8 cellular contexts compared by ENCODE assay signal in the genomic region with DNA sequence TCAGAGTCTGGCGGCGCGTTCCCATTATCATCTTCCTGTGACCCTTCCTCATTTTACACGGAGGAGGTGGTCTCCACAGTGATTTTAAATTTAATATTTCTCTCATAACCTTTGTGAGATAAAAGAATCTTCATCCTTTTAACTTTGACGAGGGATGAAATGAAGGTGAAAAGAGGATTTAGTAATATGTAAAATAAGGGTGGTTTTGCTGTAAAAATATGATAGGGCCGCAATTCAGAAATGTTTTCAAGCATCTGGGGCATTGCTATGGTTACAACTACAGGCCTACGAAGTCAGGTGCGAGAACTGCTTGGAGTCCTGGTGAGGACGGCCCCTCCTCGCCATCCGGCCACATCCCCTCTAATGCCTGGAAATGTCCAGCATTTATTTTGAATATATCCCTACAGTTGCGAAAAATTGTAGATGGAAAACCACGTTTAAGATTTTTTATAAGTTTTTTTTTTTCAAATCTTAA. TPM values are rescaled to one million over a fixed set of nuclear protein-coding genes. Genes with fewer than 3 reads are reported as not detected.
DNase-seq lines count a peak whose midpoint lies in the region; TF ChIP-seq lines count a peak whose summit lies in the region.

No MANE protein-coding gene starts in this region.

- H3K27ac Mint-ChIP-seq in T-helper 2 cell treated with Interferon-gamma antibody and Interleukin-4, amounts not matched to agents 5 μg/mL and 100 μg/mL, for 36 hours, result peak overlapping the region; percentile 97

- no peaks in the 10 kb centered on the region for H3K27me3 Mint-ChIP-seq in T-helper 2 cell treated with Interferon-gamma antibody and Interleukin-4, amounts not matched to agents 5 μg/mL and 100 μg/mL, for 36 hours (ENCODE audit: low read depth)

- H3K36me3 Mint-ChIP-seq in T-helper 2 cell treated with Interferon-gamma antibody and Interleukin-4, amounts not matched to agents 5 μg/mL and 100 μg/mL, for 36 hours (ENCODE audit: low read depth), result peaks cover 42% of the 10 kb centered on the region

- H3K4me1 ChIP-seq in prostate gland (replicated peaks), result no peaks in the 10 kb centered on the region

- WGBS in prostate gland, result 22% methylated on average over 13 of the region's 13 CpGs

- no peak for DNase-seq in T-helper 2 cell treated with Interferon-gamma antibody and Interleukin-4, amounts not matched to agents 5 μg/mL and 100 μg/mL, for 36 hours (ENCODE audit: low spot score)
- no peak for DNase-seq in T-helper 2 cell
- peak; percentile 9 for DNase-seq in WERI-Rb-1
- no peak for DNase-seq in fibroblast of villous mesenchyme (ENCODE audit: low read depth)
- DNase-seq in prostate gland (ENCODE audit: low spot score), result no peak
- no peak for DNase-seq in NCI-H2029 treated with DMSO at 0.1 percent for 48 hours (lab: John Stamatoyannopoulos, UW)
- no peak for DNase-seq in UCSD-AML1 (lab: John Stamatoyannopoulos, UW; ENCODE audit: unreplicated experiment)
- DNase-seq in SK-N-DZ (ENCODE audit: low spot score), result no peak

- H3K9me3 ChIP-seq in WERI-Rb-1 (ENCODE audit: severe bottlenecking) (no peaks in the 10 kb centered on the region), prostate gland (no peaks in the 10 kb centered on the region)

- H3K27me3 ChIP-seq in WERI-Rb-1 (ENCODE audit: insufficient read depth, low read depth, severe bottlenecking) (no peaks in the 10 kb centered on the region), prostate gland (replicated peaks; ENCODE audit: insufficient read depth) (no peaks in the 10 kb centered on the region)

- peaks cover 23% of the 10 kb centered on the region for H3K4me1 Mint-ChIP-seq in T-helper 2 cell treated with Interferon-gamma antibody and Interleukin-4, amounts not matched to agents 5 μg/mL and 100 μg/mL, for 36 hours (ENCODE audit: low read depth)

- intact Hi-C loops in prostate gland (cut with DNase I), result loop anchor here (5.0 kb wide), 1 partner anchor 55 kb away; a partner anchor contains a TSS

- TF ChIP-seq POLR2A in prostate gland (IDR thresholded peaks at IDR 0.05), result no peak

- H3K36me3 ChIP-seq in WERI-Rb-1, result no peaks in the 10 kb centered on the region; the same call in 1 of the 2 replicates
- H3K36me3 ChIP-seq in prostate gland, result no peaks in the 10 kb centered on the region

- H3K9me3 Mint-ChIP-seq in T-helper 2 cell treated with Interferon-gamma antibody and Interleukin-4, amounts not matched to agents 5 μg/mL and 100 μg/mL, for 36 hours, result no peaks in the 10 kb centered on the region

- peak overlapping the region; percentile 99 for H3K4me3 Mint-ChIP-seq in T-helper 2 cell treated with Interferon-gamma antibody and Interleukin-4, amounts not matched to agents 5 μg/mL and 100 μg/mL, for 36 hours

- H3K27ac ChIP-seq in WERI-Rb-1 (peak overlapping the region; percentile 89), prostate gland (peak overlapping the region; percentile 90 to 94)

- no peak for TF ChIP-seq CTCF in WERI-Rb-1 (IDR thresholded peaks at IDR 0.05; ENCODE audit: low read depth, low read length)
- no peak for TF ChIP-seq CTCF in fibroblast of villous mesenchyme (IDR thresholded peaks at IDR 0.05; ENCODE audit: insufficient read depth, low read depth, low read length)
- TF ChIP-seq CTCF in prostate gland (IDR thresholded peaks at IDR 0.05), result no peak

- H3K4me3 ChIP-seq in WERI-Rb-1 (ENCODE audit: low read depth, low read length) (peak overlapping the region; percentile 44), fibroblast of villous mesenchyme (ENCODE audit: low read depth, low read length) (peak overlapping the region; percentile 64), prostate gland (peak overlapping the region; percentile 76 to 94)

RNA-seq across cellular contexts. Expression of a gene that starts 0.4 kb away (rescaled TPM):
- 11.0 and 12.1 TPM in 2 replicates for total RNA-seq in fibroblast of villous mesenchyme
- 10 to 100 TPM; 23.1 to 24.0 TPM for total RNA-seq in prostate gland
- 8.4 and 8.9 TPM in 2 replicates for polyA plus RNA-seq in SK-N-DZ (2014; cell fraction: cytosol; rRNA removed)
- 8.4 and 10.6 TPM in 2 replicates for polyA plus RNA-seq in SK-N-DZ (2014; cell fraction: nucleus; rRNA removed)

RNA-seq across cellular contexts. Expression of a gene that starts 53.4 kb away (rescaled TPM):
- total RNA-seq in fibroblast of villous mesenchyme, result 36.4 and 47.5 TPM in 2 replicates
- 10 to 100 TPM; 11.7 to 13.4 TPM for total RNA-seq in prostate gland
- polyA plus RNA-seq in SK-N-DZ (2014; cell fraction: cytosol; rRNA removed), result 21.2 and 29.9 TPM in 2 replicates
- polyA plus RNA-seq in SK-N-DZ (2014; cell fraction: nucleus; rRNA removed), result 30.1 and 55.6 TPM in 2 replicates

RNA-seq across cellular contexts. Expression of a gene that starts 58.8 kb away (rescaled TPM):
- total RNA-seq in fibroblast of villous mesenchyme (0.32 and 0.86 TPM in 2 replicates), prostate gland (1 to 10 TPM in 1 of 2 donors, under 1 TPM in 1; 0.55 to 1.1 TPM)
- not detected in 2 replicates for polyA plus RNA-seq in SK-N-DZ (2014; cell fraction: cytosol; rRNA removed)
- 0.07 TPM in 1 of 2 replicates, not detected in the other for polyA plus RNA-seq in SK-N-DZ (2014; cell fraction: nucleus; rRNA removed)
